ENCODE assay signal across 11 cellular contexts in the genomic region with DNA sequence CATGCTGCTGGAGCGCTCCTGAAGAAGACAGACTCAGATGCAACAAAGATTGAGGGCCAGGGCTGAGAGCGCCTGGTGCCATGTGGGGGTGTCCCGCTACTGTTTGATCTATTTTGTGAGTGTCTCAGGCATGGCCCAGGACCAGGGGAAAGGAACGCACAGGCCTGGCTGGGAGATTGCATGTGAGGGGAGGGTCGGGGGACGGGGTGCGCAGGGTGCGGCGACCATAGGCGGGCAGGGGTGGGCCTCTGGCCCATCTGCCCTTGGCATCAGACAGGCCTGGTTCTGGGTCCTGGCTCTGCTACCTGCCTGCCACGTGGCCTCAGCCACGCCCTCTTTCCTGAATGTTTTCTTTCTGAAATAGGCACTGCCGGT.
"Had no signal": no experiment of that assay in that cellular context is flagged by ENCODE, and none has a peak within 500 bp of the region (broad histone marks: within the 10 kb centered on the region; RNA-seq: fewer than 3 reads in every experiment).

No MANE protein-coding gene starts in this region.

- H3K4me1 ChIP-seq: esophagus squamous epithelium, prostate gland had no signal

- ATAC-seq: stimulated activated naive CD8-positive, alpha-beta T cell treated with anti-CD3 and anti-CD28 coated beads, Interleukin-15, amount 100 ng/mL, for 72 hours; T-helper 17 cell had no signal

- H3K9me3 ChIP-seq: esophagus squamous epithelium, neutrophil, prostate gland, thoracic aorta had no signal

- H3K27me3 ChIP-seq: esophagus squamous epithelium, neutrophil had no signal

- H3K4me3 ChIP-seq: esophagus squamous epithelium, prostate gland, thoracic aorta had no signal

- DNase-seq: activated CD4-positive, alpha-beta T cell treated with anti-CD3 and anti-CD28 coated beads, Interleukin-2, amount 10 ng/mL, durations not matched to agents 24 days and 14 days; activated CD8-positive, alpha-beta memory T cell treated with anti-CD3 and anti-CD28 coated beads for 24 hours; amygdala; esophagus squamous epithelium; foreskin fibroblast; stimulated activated CD4-positive, alpha-beta T cell treated with anti-CD3 and anti-CD28 coated beads, Interleukin-4, amount 100 ng/mL, for 24 hours; stimulated activated naive CD8-positive, alpha-beta T cell treated with anti-CD3 and anti-CD28 coated beads, Interleukin-15, amount 100 ng/mL, for 72 hours had no signal

- H3K27ac ChIP-seq: esophagus squamous epithelium, neutrophil, prostate gland, thoracic aorta had no signal

- H3K36me3 ChIP-seq: esophagus squamous epithelium, prostate gland, thoracic aorta had no signal
